Comparison of ENCODE assay signal across 8 cellular contexts in genomic region chr11:113730887-113731726, GRCh38. TPM values are rescaled to one million over a fixed set of nuclear protein-coding genes. Genes with fewer than 3 reads are reported as not detected.
A peak's percentile ranks its signal among the peaks of the same experiment; 100 is the strongest.
DNase-seq lines count a peak whose midpoint lies in the region; ATAC-seq, FAIRE-seq and TF ChIP-seq lines count a peak whose summit lies in the region.

No MANE protein-coding gene starts in this region.

- no peak for FAIRE-seq in pancreas (lab: Jason Lieb, UNC)

- DNase-seq in DMS 273 (lab: John Stamatoyannopoulos, UW; ENCODE audit: unreplicated experiment) (peak; percentile 66), LHCN-M2 (ENCODE audit: low read depth) (peak; percentile 73), SJSA1 (ENCODE audit: low read depth in 1 of 2, low spot score in 2 of 2) (peak; percentile 44 to 47), fibroblast of the aortic adventitia (ENCODE audit: low read depth) (peak; percentile 76), pancreas (peak in 2 of 6 donors; percentile 12 to 25)
- no peak for DNase-seq in activated T-cell treated with anti-CD3 and anti-CD28 coated beads, Interleukin-2, amount 50 U/mL, for 1 hour

- H3K4me1 ChIP-seq in SJSA1 (replicated peaks) (peaks cover 9% of the 10 kb centered on the region), pancreas (no peaks in the 10 kb centered on the region)

- TF ChIP-seq CTCF in fibroblast of the aortic adventitia (IDR thresholded peaks at IDR 0.05; ENCODE audit: insufficient read depth, low read length) (peak; percentile 69), pancreas (IDR thresholded peaks at IDR 0.05) (peak in 2 of 4 donors; percentile 19 to 40)

- WGBS in pancreas, 2 donors: 33 to 38% methylated on average over 4 of the region's 4 CpGs

- ATAC-seq in pancreas (peak in 3 of 4 donors; percentile 66 to 85 (median 84)), HG03108 (IDR thresholded peaks at IDR 0.05; ENCODE audit: unreplicated experiment) (no peak), HG02938 (IDR thresholded peaks at IDR 0.05; ENCODE audit: unreplicated experiment) (no peak)

- H3K27me3 ChIP-seq in SJSA1 (replicated peaks) (no peaks in the 10 kb centered on the region), pancreas (no peaks in the 10 kb centered on the region)

- intact Hi-C loops in pancreas (cut with DNase I): loop anchor here in 1 of 3 donors (5.0 kb wide), 1 partner anchor 424 kb away; no protein-coding TSS in a partner anchor

- H3K27ac ChIP-seq in SJSA1 (no peak overlapping the region), pancreas (no peak overlapping the region)

- H3K4me3 ChIP-seq in SJSA1: no peak overlapping the region
- H3K4me3 ChIP-seq in fibroblast of the aortic adventitia (ENCODE audit: low read depth, low read length): no peak overlapping the region
- H3K4me3 ChIP-seq in pancreas: no peak overlapping the region

- H3K9me3 ChIP-seq in SJSA1 (replicated peaks) (no peaks in the 10 kb centered on the region), pancreas (no peaks in the 10 kb centered on the region)

- peaks cover 5% of the 10 kb centered on the region for H3K36me3 ChIP-seq in SJSA1
- peaks cover 0 to 19% (median 7%) of the 10 kb centered on the region in 3 donors for H3K36me3 ChIP-seq in pancreas

RNA-seq across cellular contexts. Expression of gene TMPRSS5, which starts 25.0 kb away (rescaled TPM):
- total RNA-seq in LHCN-M2 (2014; rRNA removed) (0.17 and 0.38 TPM in 2 replicates), fibroblast of the aortic adventitia (ENCODE audit: low replicate concordance) (0.09 TPM in 1 of 2 replicates, not detected in the other), pancreas (under 1 TPM; 0.19 to 1.00 (median 0.46) TPM)
- 0.97 TPM for polyA plus RNA-seq in LHCN-M2 (2012)
- 0.11 TPM in 1 of 2 replicates, not detected in the other for total RNA-seq in SJSA1 (2014; rRNA removed; shearing (Covaris generic))
- polyA plus RNA-seq in pancreas: 1 to 10 TPM; 1.1 TPM

RNA-seq across cellular contexts. Expression of gene ZW10, which starts 42.4 kb away (rescaled TPM):
- total RNA-seq in LHCN-M2 (2014; rRNA removed) (27.3 and 31.3 TPM in 2 replicates), fibroblast of the aortic adventitia (ENCODE audit: low replicate concordance) (10.5 and 26.7 TPM in 2 replicates), pancreas (1 to 10 TPM; 6.5 to 8.2 (median 7.2) TPM)
- 10.4 TPM for polyA plus RNA-seq in LHCN-M2 (2012)
- 16.8 and 22.4 TPM in 2 replicates for total RNA-seq in SJSA1 (2014; rRNA removed; shearing (Covaris generic))
- polyA plus RNA-seq in pancreas: 1 to 10 TPM; 2.8 to 5.7 TPM

RNA-seq across cellular contexts. Expression of gene CLDN25, which starts 48.5 kb away (rescaled TPM):
- total RNA-seq in LHCN-M2 (2014; rRNA removed) (not detected in 2 replicates), fibroblast of the aortic adventitia (ENCODE audit: low replicate concordance) (not detected in 2 replicates), pancreas (not detected)
- polyA plus RNA-seq in LHCN-M2 (2012): not detected
- not detected in 2 replicates for total RNA-seq in SJSA1 (2014; rRNA removed; shearing (Covaris generic))
- polyA plus RNA-seq in pancreas: not detected

Comparison
In these comparisons a context has a peak if more than half of its experiments do, and no peak if none do; other contexts are left out.
1. ATAC-seq: peak in pancreas (3 of 4); none in HG03108 (single experiment) and HG02938 (single experiment).